Comparison of ENCODE assay signal across 11 cellular contexts in the genomic region with DNA sequence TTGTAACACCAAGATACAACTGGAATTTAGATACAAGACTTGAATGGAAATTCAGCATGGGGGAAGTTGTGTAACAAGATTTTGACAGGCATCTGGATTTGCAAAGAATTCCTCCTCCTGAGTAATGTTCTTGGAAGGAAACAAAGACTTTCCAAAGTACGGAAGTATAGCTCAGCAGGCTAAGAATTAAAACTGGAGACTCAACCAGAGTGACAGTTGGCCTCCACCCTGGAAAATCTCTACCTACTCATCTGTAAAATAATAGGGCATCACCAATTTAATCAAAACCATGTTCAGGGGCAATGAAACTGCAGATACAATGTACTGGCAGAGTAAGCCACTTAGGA. TPM values are rescaled to one million over a fixed set of nuclear protein-coding genes. Genes with fewer than 3 reads are reported as not detected.
DNase-seq lines count a peak whose midpoint lies in the region; ATAC-seq and TF ChIP-seq lines count a peak whose summit lies in the region.
"Had no signal": no experiment of that assay in that cellular context is flagged by ENCODE, and none has a peak within 500 bp of the region (broad histone marks: within the 10 kb centered on the region; RNA-seq: fewer than 3 reads in every experiment).

No MANE protein-coding gene starts in this region.

- H3K9ac ChIP-seq in endodermal cell (ENCODE audit: extremely low read depth, low read length, poor library complexity, severe bottlenecking), result no peak overlapping the region

- peaks cover 10% of the 10 kb centered on the region for H3K4me1 ChIP-seq in endodermal cell (ENCODE audit: control insufficient read depth, insufficient read depth, low read length)
- peaks cover 22% of the 10 kb centered on the region for H3K4me1 ChIP-seq in mesodermal cell (ENCODE audit: control insufficient read depth, insufficient read depth, low read length, poor library complexity, severe bottlenecking)
- peaks cover 7 to 13% of the 10 kb centered on the region in 2 donors for H3K4me1 ChIP-seq in uterus

- intact Hi-C loops in natural killer cell (cut with micrococcal nuclease) (no loop called here), uterus (cut with DNase I; ENCODE audit: low total_unique reads) (no loop called here)

- H3K9me3 Mint-ChIP-seq in natural killer cell (no peaks in the 10 kb centered on the region), endodermal cell (no peaks in the 10 kb centered on the region)
- no peaks in the 10 kb centered on the region for H3K9me3 Mint-ChIP-seq in natural killer cell treated with Interleukin-12 subunit alpha and Interleukin-12 subunit beta and Interleukin-15 and Interleukin-18, amount 100 ng/mL, for 72 hours
- H3K9me3 Mint-ChIP-seq: naive B cell had no signal

- TF ChIP-seq CTCF in natural killer cell (IDR thresholded peaks at IDR 0.05) (no peak), endodermal cell (conservative IDR thresholded peaks at IDR 0.05) (no peak), uterus (IDR thresholded peaks at IDR 0.05) (no peak), GM13976 (IDR thresholded peaks at IDR 0.05; ENCODE audit: borderline replicate concordance, control extremely low read depth, extremely low read depth, insufficient read depth, missing control alignments) (no peak)

- H3K36me3 Mint-ChIP-seq in natural killer cell (no peaks in the 10 kb centered on the region), endodermal cell (ENCODE audit: low read depth) (peaks cover 8% of the 10 kb centered on the region)
- H3K36me3 Mint-ChIP-seq in natural killer cell treated with Interleukin-12 subunit alpha and Interleukin-12 subunit beta and Interleukin-15 and Interleukin-18, amount 100 ng/mL, for 72 hours, result no peaks in the 10 kb centered on the region

- no peak overlapping the region for H3K4me3 Mint-ChIP-seq in natural killer cell
- H3K4me3 Mint-ChIP-seq in natural killer cell treated with Interleukin-12 subunit alpha and Interleukin-12 subunit beta and Interleukin-15 and Interleukin-18, amount 100 ng/mL, for 72 hours, result no peak overlapping the region
- no peak overlapping the region for H3K4me3 Mint-ChIP-seq in endodermal cell
- H3K4me3 Mint-ChIP-seq: naive B cell had no signal

- in situ Hi-C loops in GM13976 (cut with MboI; ENCODE audit: low sequenced_read_pairs, unreplicated experiment), result no loop called here

- H3K27ac ChIP-seq in endodermal cell (ENCODE audit: low read depth, low read length) (peak overlapping the region; percentile 27), mesodermal cell (ENCODE audit: low read depth, low read length, severe bottlenecking) (peak overlapping the region; percentile 75), uterus (peak overlapping the region; percentile 16 to 40)

- DNase-seq in natural killer cell, result no peak
- no peak for DNase-seq in natural killer cell treated with Interleukin-12 subunit alpha and Interleukin-12 subunit beta and Interleukin-15 and Interleukin-18, amount 100 ng/mL, for 72 hours (ENCODE audit: low spot score)
- no peak for DNase-seq in endodermal cell
- DNase-seq in uterus, result no peak
- no peak for DNase-seq in GM13976 (ENCODE audit: low spot score)
- DNase-seq in T-helper 9 cell, result no peak
- DNase-seq: BE2C, glutamatergic neuron, naive B cell had no signal

- H3K36me3 ChIP-seq in endodermal cell (ENCODE audit: control insufficient read depth, insufficient read depth, low read length), result peaks cover 38% of the 10 kb centered on the region
- H3K36me3 ChIP-seq in mesodermal cell (ENCODE audit: control insufficient read depth, insufficient read depth, low read length), result peaks cover 7% of the 10 kb centered on the region
- no peaks in the 10 kb centered on the region for H3K36me3 ChIP-seq in uterus
- H3K36me3 ChIP-seq: BE2C had no signal

- no peaks in the 10 kb centered on the region for H3K27me3 ChIP-seq in endodermal cell (ENCODE audit: control insufficient read depth, insufficient read depth, low read length, poor library complexity, severe bottlenecking)
- H3K27me3 ChIP-seq in uterus, result no peaks in the 10 kb centered on the region
- H3K27me3 ChIP-seq: BE2C had no signal

- H3K4me1 Mint-ChIP-seq in natural killer cell, result peaks cover 75 to 78% of the 10 kb centered on the region in 2 donors
- peaks cover 46 to 56% of the 10 kb centered on the region in 2 donors for H3K4me1 Mint-ChIP-seq in natural killer cell treated with Interleukin-12 subunit alpha and Interleukin-12 subunit beta and Interleukin-15 and Interleukin-18, amount 100 ng/mL, for 72 hours (ENCODE audit: low read depth in 2 of 2)
- H3K4me1 Mint-ChIP-seq in endodermal cell, result peaks cover 61% of the 10 kb centered on the region

- WGBS in endodermal cell (ENCODE audit: insufficient coverage in 1 of 2, insufficient read length in 1 of 2), 2 experiments, result 15 to 33% methylated on average over 1 of the region's 1 CpG
- 80% methylated on average over 1 of the region's 1 CpG; no CpG with 5 or more reads in 1 of the 2 experiments for WGBS in mesodermal cell (ENCODE audit: insufficient coverage in 2 of 2), 2 experiments

- ATAC-seq in natural killer cell (no peak), HG02642 (IDR thresholded peaks at IDR 0.05; ENCODE audit: poor library complexity, unreplicated experiment) (no peak)
- ATAC-seq in natural killer cell treated with Interleukin-12 subunit alpha and Interleukin-12 subunit beta and Interleukin-15 and Interleukin-18, amount 100 ng/mL, for 72 hours, result no peak

- H3K27me3 Mint-ChIP-seq in natural killer cell (ENCODE audit: low read depth in 2 of 2) (no peaks in the 10 kb centered on the region), endodermal cell (ENCODE audit: insufficient read depth) (no peaks in the 10 kb centered on the region)
- H3K27me3 Mint-ChIP-seq in natural killer cell treated with Interleukin-12 subunit alpha and Interleukin-12 subunit beta and Interleukin-15 and Interleukin-18, amount 100 ng/mL, for 72 hours, result no peaks in the 10 kb centered on the region
- H3K27me3 Mint-ChIP-seq: naive B cell had no signal

- TF ChIP-seq POLR2A in uterus (IDR thresholded peaks at IDR 0.05), result no peak

- H3K4me3 ChIP-seq in endodermal cell (ENCODE audit: low read length), result peak overlapping the region; percentile 1
- no peak overlapping the region for H3K4me3 ChIP-seq in mesodermal cell (ENCODE audit: extremely low read depth, insufficient read depth, low read length, poor library complexity, severe bottlenecking)
- no peak overlapping the region for H3K4me3 ChIP-seq in uterus

- H3K27ac Mint-ChIP-seq in natural killer cell, result peak overlapping the region; percentile 56 to 79
- H3K27ac Mint-ChIP-seq in natural killer cell treated with Interleukin-12 subunit alpha and Interleukin-12 subunit beta and Interleukin-15 and Interleukin-18, amount 100 ng/mL, for 72 hours, result peak overlapping the region in 1 of 2 donors; percentile 5
- H3K27ac Mint-ChIP-seq in endodermal cell, result peak overlapping the region; percentile 52

- no peaks in the 10 kb centered on the region for H3K9me3 ChIP-seq in endodermal cell (ENCODE audit: control insufficient read depth, low read length)
- no peaks in the 10 kb centered on the region for H3K9me3 ChIP-seq in mesodermal cell (ENCODE audit: control insufficient read depth, low read length)
- no peaks in the 10 kb centered on the region for H3K9me3 ChIP-seq in uterus
- H3K9me3 ChIP-seq: BE2C had no signal

RNA-seq across cellular contexts. Expression of gene DCAF5, which starts 14.8 kb away (rescaled TPM):
- total RNA-seq in natural killer cell (100 to 1,000 TPM in 1 of 3 donors, 10 to 100 TPM in 2; 92.0 to 112 (median 99.2) TPM), endodermal cell (10 to 100 TPM; 61.1 to 69.6 TPM), uterus (10 to 100 TPM; 32.2 to 68.5 (median 60.0) TPM)
- 10 to 100 TPM; 51.3 to 52.0 TPM for total RNA-seq in natural killer cell treated with Interleukin-12 subunit alpha and Interleukin-12 subunit beta and Interleukin-15 and Interleukin-18, amount 100 ng/mL, for 72 hours
- 46.6 TPM for polyA plus RNA-seq in endodermal cell (2013, experiment 1 of 2)
- polyA plus RNA-seq in endodermal cell (2013, experiment 2 of 2), result 43.7 TPM
- 36.2 TPM for polyA plus RNA-seq in mesodermal cell (2013, experiment 1 of 2)
- polyA plus RNA-seq in mesodermal cell (2013, experiment 2 of 2), result 32.1 TPM

RNA-seq across cellular contexts. Expression of gene EXD2, which starts 53.1 kb away (rescaled TPM):
- total RNA-seq in natural killer cell (1 to 10 TPM; 2.0 to 4.9 (median 2.9) TPM), endodermal cell (10 to 100 TPM; 26.9 to 27.2 TPM), uterus (10 to 100 TPM in 3 of 4 donors, 1 to 10 TPM in 1; 4.6 to 52.1 (median 28.3) TPM)
- 10 to 100 TPM in 1 of 2 donors, 1 to 10 TPM in 1; 8.7 to 10.4 TPM for total RNA-seq in natural killer cell treated with Interleukin-12 subunit alpha and Interleukin-12 subunit beta and Interleukin-15 and Interleukin-18, amount 100 ng/mL, for 72 hours
- polyA plus RNA-seq in endodermal cell (2013, experiment 1 of 2), result 22.1 TPM
- 19.6 TPM for polyA plus RNA-seq in endodermal cell (2013, experiment 2 of 2)
- 15.6 TPM for polyA plus RNA-seq in mesodermal cell (2013, experiment 1 of 2)
- polyA plus RNA-seq in mesodermal cell (2013, experiment 2 of 2), result 17.4 TPM
